1 cellular context compared by ENCODE assay signal in the genomic region with DNA sequence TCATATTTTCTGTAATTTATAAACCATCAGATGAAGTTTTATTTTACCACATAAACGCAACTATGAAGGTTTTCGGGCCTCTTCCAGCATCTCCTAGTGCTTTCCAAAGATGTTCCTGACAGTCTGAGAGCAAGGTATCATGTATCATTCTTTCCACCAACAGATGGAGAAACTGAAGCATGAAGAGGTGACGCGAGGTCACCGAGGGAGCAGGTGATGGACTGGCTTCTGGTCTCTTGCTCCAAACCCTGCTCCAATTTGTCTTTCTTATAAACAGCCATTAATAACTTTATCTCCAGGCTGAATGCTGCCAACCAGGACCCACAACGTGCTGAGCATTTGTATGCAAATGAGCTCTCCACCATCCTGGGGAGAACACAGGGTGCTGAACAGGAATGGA.
TF ChIP-seq lines count a peak whose summit lies in the region.

No MANE protein-coding gene starts in this region.

TF ChIP-seq in GM23338, 12 proteins besides CTCF, POLR2A, EP300 and RAD21 (continued from another document):
- TF ChIP-seq, protein P1, sequence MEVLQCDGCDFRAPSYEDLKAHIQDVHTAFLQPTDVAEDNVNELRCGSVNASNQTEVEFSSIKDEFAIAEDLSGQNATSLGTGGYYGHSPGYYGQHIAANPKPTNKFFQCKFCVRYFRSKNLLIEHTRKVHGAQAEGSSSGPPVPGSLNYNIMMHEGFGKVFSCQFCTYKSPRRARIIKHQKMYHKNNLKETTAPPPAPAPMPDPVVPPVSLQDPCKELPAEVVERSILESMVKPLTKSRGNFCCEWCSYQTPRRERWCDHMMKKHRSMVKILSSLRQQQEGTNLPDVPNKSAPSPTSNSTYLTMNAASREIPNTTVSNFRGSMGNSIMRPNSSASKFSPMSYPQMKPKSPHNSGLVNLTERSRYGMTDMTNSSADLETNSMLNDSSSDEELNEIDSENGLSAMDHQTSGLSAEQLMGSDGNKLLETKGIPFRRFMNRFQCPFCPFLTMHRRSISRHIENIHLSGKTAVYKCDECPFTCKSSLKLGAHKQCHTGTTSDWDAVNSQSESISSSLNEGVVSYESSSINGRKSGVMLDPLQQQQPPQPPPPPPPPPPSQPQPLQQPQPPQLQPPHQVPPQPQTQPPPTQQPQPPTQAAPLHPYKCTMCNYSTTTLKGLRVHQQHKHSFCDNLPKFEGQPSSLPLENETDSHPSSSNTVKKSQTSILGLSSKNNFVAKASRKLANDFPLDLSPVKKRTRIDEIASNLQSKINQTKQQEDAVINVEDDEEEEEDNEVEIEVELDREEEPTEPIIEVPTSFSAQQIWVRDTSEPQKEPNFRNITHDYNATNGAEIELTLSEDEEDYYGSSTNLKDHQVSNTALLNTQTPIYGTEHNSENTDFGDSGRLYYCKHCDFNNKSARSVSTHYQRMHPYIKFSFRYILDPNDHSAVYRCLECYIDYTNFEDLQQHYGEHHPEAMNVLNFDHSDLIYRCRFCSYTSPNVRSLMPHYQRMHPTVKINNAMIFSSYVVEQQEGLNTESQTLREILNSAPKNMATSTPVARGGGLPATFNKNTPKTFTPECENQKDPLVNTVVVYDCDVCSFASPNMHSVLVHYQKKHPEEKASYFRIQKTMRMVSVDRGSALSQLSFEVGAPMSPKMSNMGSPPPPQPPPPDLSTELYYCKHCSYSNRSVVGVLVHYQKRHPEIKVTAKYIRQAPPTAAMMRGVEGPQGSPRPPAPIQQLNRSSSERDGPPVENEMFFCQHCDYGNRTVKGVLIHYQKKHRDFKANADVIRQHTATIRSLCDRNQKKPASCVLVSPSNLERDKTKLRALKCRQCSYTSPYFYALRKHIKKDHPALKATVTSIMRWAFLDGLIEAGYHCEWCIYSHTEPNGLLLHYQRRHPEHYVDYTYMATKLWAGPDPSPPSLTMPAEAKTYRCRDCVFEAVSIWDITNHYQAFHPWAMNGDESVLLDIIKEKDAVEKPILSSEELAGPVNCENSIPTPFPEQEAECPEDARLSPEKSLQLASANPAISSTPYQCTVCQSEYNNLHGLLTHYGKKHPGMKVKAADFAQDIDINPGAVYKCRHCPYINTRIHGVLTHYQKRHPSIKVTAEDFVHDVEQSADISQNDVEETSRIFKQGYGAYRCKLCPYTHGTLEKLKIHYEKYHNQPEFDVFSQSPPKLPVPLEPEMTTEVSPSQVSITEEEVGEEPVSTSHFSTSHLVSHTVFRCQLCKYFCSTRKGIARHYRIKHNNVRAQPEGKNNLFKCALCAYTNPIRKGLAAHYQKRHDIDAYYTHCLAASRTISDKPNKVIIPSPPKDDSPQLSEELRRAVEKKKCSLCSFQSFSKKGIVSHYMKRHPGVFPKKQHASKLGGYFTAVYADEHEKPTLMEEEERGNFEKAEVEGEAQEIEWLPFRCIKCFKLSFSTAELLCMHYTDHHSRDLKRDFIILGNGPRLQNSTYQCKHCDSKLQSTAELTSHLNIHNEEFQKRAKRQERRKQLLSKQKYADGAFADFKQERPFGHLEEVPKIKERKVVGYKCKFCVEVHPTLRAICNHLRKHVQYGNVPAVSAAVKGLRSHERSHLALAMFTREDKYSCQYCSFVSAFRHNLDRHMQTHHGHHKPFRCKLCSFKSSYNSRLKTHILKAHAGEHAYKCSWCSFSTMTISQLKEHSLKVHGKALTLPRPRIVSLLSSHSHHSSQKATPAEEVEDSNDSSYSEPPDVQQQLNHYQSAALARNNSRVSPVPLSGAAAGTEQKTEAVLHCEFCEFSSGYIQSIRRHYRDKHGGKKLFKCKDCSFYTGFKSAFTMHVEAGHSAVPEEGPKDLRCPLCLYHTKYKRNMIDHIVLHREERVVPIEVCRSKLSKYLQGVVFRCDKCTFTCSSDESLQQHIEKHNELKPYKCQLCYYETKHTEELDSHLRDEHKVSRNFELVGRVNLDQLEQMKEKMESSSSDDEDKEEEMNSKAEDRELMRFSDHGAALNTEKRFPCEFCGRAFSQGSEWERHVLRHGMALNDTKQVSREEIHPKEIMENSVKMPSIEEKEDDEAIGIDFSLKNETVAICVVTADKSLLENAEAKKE (CRISPR knock-in tag; IDR thresholded peaks at IDR 0.05) = no peak
- TF ChIP-seq STAT1 (IDR thresholded peaks at IDR 0.05; ENCODE audit: unreplicated experiment) (no peak), CREB1 (CRISPR knock-in tag; IDR thresholded peaks at IDR 0.05; ENCODE audit: low read depth) (no peak), NANOG (IDR thresholded peaks at IDR 0.05; ENCODE audit: borderline replicate concordance) (no peak), EZH2 (IDR thresholded peaks at IDR 0.05; ENCODE audit: low read depth, unreplicated experiment) (no peak)
- TF ChIP-seq, protein P2, sequence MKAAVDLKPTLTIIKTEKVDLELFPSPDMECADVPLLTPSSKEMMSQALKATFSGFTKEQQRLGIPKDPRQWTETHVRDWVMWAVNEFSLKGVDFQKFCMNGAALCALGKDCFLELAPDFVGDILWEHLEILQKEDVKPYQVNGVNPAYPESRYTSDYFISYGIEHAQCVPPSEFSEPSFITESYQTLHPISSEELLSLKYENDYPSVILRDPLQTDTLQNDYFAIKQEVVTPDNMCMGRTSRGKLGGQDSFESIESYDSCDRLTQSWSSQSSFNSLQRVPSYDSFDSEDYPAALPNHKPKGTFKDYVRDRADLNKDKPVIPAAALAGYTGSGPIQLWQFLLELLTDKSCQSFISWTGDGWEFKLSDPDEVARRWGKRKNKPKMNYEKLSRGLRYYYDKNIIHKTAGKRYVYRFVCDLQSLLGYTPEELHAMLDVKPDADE (IDR thresholded peaks at IDR 0.05) = no peak
